Comparison of ENCODE assay signal across 8 cellular contexts in genomic region chr1:113074237-113074636, GRCh38. TPM values are rescaled to one million over a fixed set of nuclear protein-coding genes. Genes with fewer than 3 reads are reported as not detected.
DNase-seq lines count a peak whose midpoint lies in the region; ATAC-seq and TF ChIP-seq lines count a peak whose summit lies in the region.

No MANE protein-coding gene starts in this region.

- H3K4me1 Mint-ChIP-seq in activated T-cell treated with anti-CD3 and anti-CD28 coated beads, Interleukin-2, amount 50 U/mL, for 72 hours (ENCODE audit: low read depth): peaks cover 33% of the 10 kb centered on the region
- H3K4me1 Mint-ChIP-seq in activated T-helper 2 cell treated with anti-CD3 and anti-CD28 coated beads, Interferon-gamma antibody, Interleukin-2, Interleukin-4, amounts not matched to agents 10 μg/mL and 5 μg/mL and 100 μg/mL, durations not matched to agents 14 hours and 24 hours and 36 hours (ENCODE audit: low read depth): peaks cover 18% of the 10 kb centered on the region

- H3K4me1 ChIP-seq in transverse colon: peaks cover 0 to 32% (median 22%) of the 10 kb centered on the region in 4 donors

- no peaks in the 10 kb centered on the region for H3K9me3 ChIP-seq in transverse colon

- H3K4me3 ChIP-seq in kidney epithelial cell (ENCODE audit: low read depth, low read length): peak overlapping the region; percentile 85
- peak overlapping the region in 3 of 4 donors; percentile 72 to 82 (median 73) for H3K4me3 ChIP-seq in transverse colon

- ATAC-seq in activated T-cell treated with anti-CD3 and anti-CD28 coated beads, Interleukin-2, amount 50 U/mL, for 72 hours (replicated peaks in 1 of 2): no peak
- ATAC-seq in HG02763 (IDR thresholded peaks at IDR 0.05; ENCODE audit: unreplicated experiment) (no peak), sciatic nerve (no peak)

- H3K4me3 Mint-ChIP-seq in activated T-cell treated with anti-CD3 and anti-CD28 coated beads, Interleukin-2, amount 50 U/mL, for 72 hours: peak overlapping the region; percentile 99 to 100
- H3K4me3 Mint-ChIP-seq in activated T-helper 2 cell treated with anti-CD3 and anti-CD28 coated beads, Interferon-gamma antibody, Interleukin-2, Interleukin-4, amounts not matched to agents 10 μg/mL and 5 μg/mL and 100 μg/mL, durations not matched to agents 14 hours and 24 hours and 36 hours (ENCODE audit: low read depth): peak overlapping the region; percentile 89

- H3K36me3 ChIP-seq in kidney epithelial cell (ENCODE audit: control insufficient read depth, insufficient read depth, low read length) (no peaks in the 10 kb centered on the region), transverse colon (peaks cover 0 to 13% (median 0%) of the 10 kb centered on the region in 4 donors)

- peaks cover 3 to 17% of the 10 kb centered on the region in 2 donors for H3K36me3 Mint-ChIP-seq in activated T-cell treated with anti-CD3 and anti-CD28 coated beads, Interleukin-2, amount 50 U/mL, for 72 hours (ENCODE audit: insufficient read depth in 2 of 2)
- H3K36me3 Mint-ChIP-seq in activated T-helper 2 cell treated with anti-CD3 and anti-CD28 coated beads, Interferon-gamma antibody, Interleukin-2, Interleukin-4, amounts not matched to agents 10 μg/mL and 5 μg/mL and 100 μg/mL, durations not matched to agents 14 hours and 24 hours and 36 hours (ENCODE audit: low read depth): peaks cover 23% of the 10 kb centered on the region

- no peaks in the 10 kb centered on the region for H3K27me3 ChIP-seq in kidney epithelial cell (ENCODE audit: control insufficient read depth, insufficient read depth, low read length)
- no peaks in the 10 kb centered on the region for H3K27me3 ChIP-seq in transverse colon

- H3K27ac ChIP-seq in transverse colon: peak overlapping the region in 3 of 4 donors; percentile 93 to 97 (median 97)

- WGBS in transverse colon (ENCODE audit: low coverage in 1 of 2), 2 donors: 33 to 59% methylated on average over 2 to 6 of the region's 6 CpGs

- no peak for TF ChIP-seq POLR2A in transverse colon (IDR thresholded peaks at IDR 0.05)

- intact Hi-C loops in activated T-helper 2 cell treated with anti-CD3 and anti-CD28 coated beads, Interferon-gamma antibody, Interleukin-2, Interleukin-4, amounts not matched to agents 10 μg/mL and 5 μg/mL and 100 μg/mL, durations not matched to agents 14 hours and 24 hours and 36 hours (cut with micrococcal nuclease): loop anchor here (5.0 kb wide), 1 partner anchor 457 kb away; the partner anchor contains the start of genes CAPZA1 and ST7L
- intact Hi-C loops in transverse colon (cut with DNase I; ENCODE audit: low total_unique reads): loop anchor here (10.0 kb wide), 1 partner anchor 359 kb away; the partner anchor contains the start of gene PPM1J
- intact Hi-C loops in sciatic nerve (cut with DNase I): no loop called here

- H3K27me3 Mint-ChIP-seq in activated T-cell treated with anti-CD3 and anti-CD28 coated beads, Interleukin-2, amount 50 U/mL, for 72 hours (ENCODE audit: low read depth): no peaks in the 10 kb centered on the region
- H3K27me3 Mint-ChIP-seq in activated T-helper 2 cell treated with anti-CD3 and anti-CD28 coated beads, Interferon-gamma antibody, Interleukin-2, Interleukin-4, amounts not matched to agents 10 μg/mL and 5 μg/mL and 100 μg/mL, durations not matched to agents 14 hours and 24 hours and 36 hours (ENCODE audit: low read depth): no peaks in the 10 kb centered on the region

- no peaks in the 10 kb centered on the region for H3K9me3 Mint-ChIP-seq in activated T-cell treated with anti-CD3 and anti-CD28 coated beads, Interleukin-2, amount 50 U/mL, for 72 hours
- H3K9me3 Mint-ChIP-seq in activated T-helper 2 cell treated with anti-CD3 and anti-CD28 coated beads, Interferon-gamma antibody, Interleukin-2, Interleukin-4, amounts not matched to agents 10 μg/mL and 5 μg/mL and 100 μg/mL, durations not matched to agents 14 hours and 24 hours and 36 hours: no peaks in the 10 kb centered on the region

- no peak for DNase-seq in activated T-cell treated with anti-CD3 and anti-CD28 coated beads, Interleukin-2, amount 50 U/mL, for 72 hours
- DNase-seq in activated T-cell treated with anti-CD3 and anti-CD28 coated beads, Interleukin-2, amount 50 U/mL, for 1 hour: no peak
- DNase-seq in activated T-helper 2 cell treated with anti-CD3 and anti-CD28 coated beads, Interferon-gamma antibody, Interleukin-2, Interleukin-4, amounts not matched to agents 10 μg/mL and 5 μg/mL and 100 μg/mL, durations not matched to agents 14 hours and 24 hours and 36 hours (ENCODE audit: low spot score): no peak
- DNase-seq in kidney epithelial cell (ENCODE audit: low read depth): peak; percentile 29
- DNase-seq in transverse colon: no peak
- no peak for DNase-seq in sciatic nerve (ENCODE audit: low spot score)
- no peak for DNase-seq in hepatic stellate cell (ENCODE audit: low spot score)

- no peak for TF ChIP-seq EP300 in transverse colon (IDR thresholded peaks at IDR 0.05; ENCODE audit: low read depth)

- TF ChIP-seq CTCF in kidney epithelial cell (IDR thresholded peaks at IDR 0.05; ENCODE audit: insufficient read depth, low read length, poor library complexity, severe bottlenecking) (no peak), transverse colon (IDR thresholded peaks at IDR 0.05) (no peak)

- in situ Hi-C loops in transverse colon (cut with MboI; ENCODE audit: low pct_ligation_motif_present in 1 of 4, low pct_unique_long_range_greater_than_20kb in 1 of 4, low sequenced_read_pairs in 3 of 4): loop anchor here in 2 of 4 donors (10.0 to 25.0 kb wide), 2 partner anchors 349 to 362 kb away; partner anchors contain the start of genes PPM1J (in 1 of the 2) and RHOC (in 1 of the 2)

- H3K27ac Mint-ChIP-seq in activated T-cell treated with anti-CD3 and anti-CD28 coated beads, Interleukin-2, amount 50 U/mL, for 72 hours: peak overlapping the region; percentile 97
- H3K27ac Mint-ChIP-seq in activated T-helper 2 cell treated with anti-CD3 and anti-CD28 coated beads, Interferon-gamma antibody, Interleukin-2, Interleukin-4, amounts not matched to agents 10 μg/mL and 5 μg/mL and 100 μg/mL, durations not matched to agents 14 hours and 24 hours and 36 hours: peak overlapping the region; percentile 75

RNA-seq across cellular contexts. Expression of gene LRIG2, which starts 1.2 kb away (rescaled TPM):
- 10 to 100 TPM; 11.5 to 14.7 TPM for total RNA-seq in activated T-cell treated with anti-CD3 and anti-CD28 coated beads, Interleukin-2, amount 50 U/mL, for 72 hours
- total RNA-seq in activated T-helper 2 cell treated with anti-CD3 and anti-CD28 coated beads, Interferon-gamma antibody, Interleukin-2, Interleukin-4, amounts not matched to agents 10 μg/mL and 5 μg/mL and 100 μg/mL, durations not matched to agents 14 hours and 24 hours and 36 hours: 12.3 and 14.5 TPM in 2 replicates
- 7.7 and 8.3 TPM in 2 replicates for total RNA-seq in kidney epithelial cell
- 10 to 100 TPM in 3 of 4 donors, 1 to 10 TPM in 1; 9.4 to 43.7 (median 27.2) TPM for total RNA-seq in transverse colon
- 24.6 TPM for total RNA-seq in sciatic nerve
